ENCODE assay signal across 1 cellular context in the genomic region with DNA sequence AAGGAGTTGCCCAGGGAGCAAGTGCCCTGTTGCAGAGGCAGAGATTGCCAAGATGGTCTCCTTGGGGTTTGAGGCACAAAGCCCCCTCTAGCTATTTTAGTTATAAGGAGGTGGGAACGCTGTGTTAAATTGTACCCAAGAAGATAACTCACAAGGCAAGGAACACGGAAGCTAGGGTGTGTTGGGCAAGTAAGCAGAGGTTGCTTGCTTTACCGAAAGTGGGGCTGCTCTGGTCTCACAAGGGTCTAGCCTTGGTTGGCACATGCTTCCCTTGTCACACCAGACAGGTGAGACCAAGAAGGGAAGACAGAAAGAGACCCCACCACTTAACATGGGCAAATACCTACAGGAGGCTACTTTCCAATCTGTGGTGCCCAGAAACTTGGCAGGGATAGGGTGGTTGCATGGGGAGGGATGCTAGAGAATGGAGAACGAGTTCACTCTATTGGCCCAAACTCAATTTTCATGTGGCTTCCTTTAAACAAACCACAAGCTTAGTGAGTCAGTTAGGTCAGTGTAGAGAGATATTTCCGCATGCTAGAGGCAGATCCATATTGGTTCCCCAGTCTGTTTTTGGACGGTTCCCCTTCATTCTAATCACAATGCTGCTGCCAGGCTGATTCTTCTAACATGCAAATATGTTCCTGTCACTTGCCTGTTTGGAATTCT.
TF ChIP-seq lines count a peak whose summit lies in the region.

No MANE protein-coding gene starts in this region.

TF ChIP-seq in IMR-90, 13 proteins besides CTCF, POLR2A, EP300 and RAD21 (continued from another document):
- TF ChIP-seq CHD1 (IDR thresholded peaks at IDR 0.05; ENCODE audit: low read depth, low read length) (no peak), FOS (IDR thresholded peaks at IDR 0.05; ENCODE audit: low read depth, low read length) (no peak), MAFK (IDR thresholded peaks at IDR 0.05; ENCODE audit: low read depth, low read length) (no peak)
- TF ChIP-seq, protein P1, sequence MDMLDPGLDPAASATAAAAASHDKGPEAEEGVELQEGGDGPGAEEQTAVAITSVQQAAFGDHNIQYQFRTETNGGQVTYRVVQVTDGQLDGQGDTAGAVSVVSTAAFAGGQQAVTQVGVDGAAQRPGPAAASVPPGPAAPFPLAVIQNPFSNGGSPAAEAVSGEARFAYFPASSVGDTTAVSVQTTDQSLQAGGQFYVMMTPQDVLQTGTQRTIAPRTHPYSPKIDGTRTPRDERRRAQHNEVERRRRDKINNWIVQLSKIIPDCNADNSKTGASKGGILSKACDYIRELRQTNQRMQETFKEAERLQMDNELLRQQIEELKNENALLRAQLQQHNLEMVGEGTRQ (IDR thresholded peaks at IDR 0.05; ENCODE audit: low read depth, low read length) = no peak
